Comparison of ENCODE assay signal across 23 cellular contexts in genomic region chr2:99032786-99033185, GRCh38.
DNase-seq lines count a peak whose midpoint lies in the region; ATAC-seq and TF ChIP-seq lines count a peak whose summit lies in the region.
"Had no signal": no experiment of that assay in that cellular context is flagged by ENCODE, and none has a peak within 500 bp of the region (broad histone marks: within the 10 kb centered on the region; RNA-seq: fewer than 3 reads in every experiment).

No MANE protein-coding gene starts in this region.

- H3K4me3 ChIP-seq in breast epithelium (no peak overlapping the region), RWPE2 (ENCODE audit: severe bottlenecking) (no peak overlapping the region), aorta (ENCODE audit: low read length in 2 of 2) (no peak overlapping the region)
- H3K4me3 ChIP-seq: esophagus muscularis mucosa had no signal

- no peak for TF ChIP-seq POLR2A in breast epithelium (IDR thresholded peaks at IDR 0.05)

- DNase-seq in MCF 10A (ENCODE audit: unreplicated experiment), result peak; percentile 46
- DNase-seq in breast epithelium (ENCODE audit: low spot score in 2 of 2), result no peak
- DNase-seq in RWPE2 (ENCODE audit: low spot score), result no peak
- peak; percentile 21 for DNase-seq in foreskin melanocyte
- no peak for DNase-seq in SHP77 (lab: John Stamatoyannopoulos, UW)
- DNase-seq in aorta, result no peak
- DNase-seq: activated CD4-positive, alpha-beta T cell treated with anti-CD3 and anti-CD28 coated beads for 1 hour; activated naive CD8-positive, alpha-beta T cell treated with anti-CD3 and anti-CD28 coated beads, Interleukin-2, amount 10 ng/mL, durations not matched to agents 7 days and 5 days; BE2C; effector CD8-positive, alpha-beta T cell; left colon; naive B cell; NCI-H187 treated with DMSO at 0.1 percent for 48 hours; occipital lobe; retina; SHP77 treated with DMSO at 0.1 percent for 48 hours; stimulated activated CD4-positive, alpha-beta T cell treated with anti-CD3 and anti-CD28 coated beads, Interleukin-12 subunit alpha, Interleukin-12 subunit beta, amount 100 ng/mL, for 4 hours; stimulated activated CD4-positive, alpha-beta T cell treated with anti-CD3 and anti-CD28 coated beads, Interleukin-4, amount 100 ng/mL, for 4 hours; T-cell had no signal

- ATAC-seq in RWPE2 (ENCODE audit: low read depth), result peak; percentile 75
- ATAC-seq in HG02840 (IDR thresholded peaks at IDR 0.05; ENCODE audit: low FRiP score, unreplicated experiment), result no peak
- no peak for ATAC-seq in aorta (ENCODE audit: low FRiP score)
- ATAC-seq in HG02763 (IDR thresholded peaks at IDR 0.05; ENCODE audit: unreplicated experiment), result no peak
- ATAC-seq: left colon, T-cell had no signal

- CTCF ChIA-PET in MCF 10A (lab: Yijun Ruan, JAX), result no interaction called here

- peaks cover 12% of the 10 kb centered on the region for H3K4me1 Mint-ChIP-seq in MCF 10A (ENCODE audit: insufficient read depth, unreplicated experiment)
- H3K4me1 Mint-ChIP-seq: naive B cell, T-cell had no signal

- H3K36me3 ChIP-seq in breast epithelium, result no peaks in the 10 kb centered on the region
- H3K36me3 ChIP-seq in RWPE2 (ENCODE audit: low read depth), result no peaks in the 10 kb centered on the region
- no peaks in the 10 kb centered on the region for H3K36me3 ChIP-seq in aorta (ENCODE audit: control insufficient read depth in 1 of 2, insufficient read depth in 2 of 2, low read length in 1 of 2)
- H3K36me3 ChIP-seq: BE2C, esophagus muscularis mucosa had no signal

- no peak for TF ChIP-seq CTCF in MCF 10A (IDR thresholded peaks at IDR 0.05; ENCODE audit: unreplicated experiment)
- no peak for TF ChIP-seq CTCF in breast epithelium (IDR thresholded peaks at IDR 0.05)
- no peak for TF ChIP-seq CTCF in RWPE2 (IDR thresholded peaks at IDR 0.05; ENCODE audit: poor library complexity, severe bottlenecking)

- WGBS in aorta, 2 donors, result 88 to 90% methylated on average over 6 of the region's 6 CpGs

- POLR2A ChIA-PET in MCF 10A (lab: Yijun Ruan, JAX), result no interaction called here

- no peaks in the 10 kb centered on the region for H3K36me3 Mint-ChIP-seq in MCF 10A (ENCODE audit: insufficient read depth, unreplicated experiment)

- no peak overlapping the region for H3K27ac Mint-ChIP-seq in MCF 10A (ENCODE audit: low read depth, unreplicated experiment)
- H3K27ac Mint-ChIP-seq: activated naive CD8-positive, alpha-beta T cell treated with anti-CD3 and anti-CD28 coated beads, Interleukin-2, amount 10 ng/mL, durations not matched to agents 7 days and 5 days; activated T-helper 2 cell treated with anti-CD3 and anti-CD28 coated beads, Interferon-gamma antibody, Interleukin-2, Interleukin-4, amounts not matched to agents 10 μg/mL and 5 μg/mL and 100 μg/mL, durations not matched to agents 14 hours and 24 hours and 36 hours; naive B cell; T-cell had no signal

- H3K27ac ChIP-seq in breast epithelium (no peak overlapping the region), RWPE2 (ENCODE audit: poor library complexity, severe bottlenecking) (no peak overlapping the region), aorta (ENCODE audit: low read depth in 1 of 2, low read length in 2 of 2) (no peak overlapping the region)
- H3K27ac ChIP-seq: esophagus muscularis mucosa had no signal

- BruUV-seq in MCF 10A (replicated peaks; lab: Mats Ljungman, UMichigan), result no TSS peak

- no peaks in the 10 kb centered on the region for H3K4me1 ChIP-seq in breast epithelium
- H3K4me1 ChIP-seq in RWPE2 (ENCODE audit: insufficient read depth, poor library complexity, severe bottlenecking), result peaks cover 7% of the 10 kb centered on the region
- no peaks in the 10 kb centered on the region for H3K4me1 ChIP-seq in aorta (ENCODE audit: control insufficient read depth in 1 of 2, insufficient read depth in 2 of 2, low read length in 2 of 2)
- H3K4me1 ChIP-seq: BE2C, esophagus muscularis mucosa had no signal

- no peaks in the 10 kb centered on the region for H3K9me3 Mint-ChIP-seq in MCF 10A (ENCODE audit: unreplicated experiment)
- H3K9me3 Mint-ChIP-seq: activated T-helper 2 cell treated with anti-CD3 and anti-CD28 coated beads, Interferon-gamma antibody, Interleukin-2, Interleukin-4, amounts not matched to agents 10 μg/mL and 5 μg/mL and 100 μg/mL, durations not matched to agents 14 hours and 24 hours and 36 hours; T-cell had no signal

- no peak overlapping the region for H3K4me3 Mint-ChIP-seq in MCF 10A (ENCODE audit: unreplicated experiment)
- H3K4me3 Mint-ChIP-seq: activated naive CD8-positive, alpha-beta T cell treated with anti-CD3 and anti-CD28 coated beads, Interleukin-2, amount 10 ng/mL, durations not matched to agents 7 days and 5 days; naive B cell; T-cell had no signal

- H3K27me3 ChIP-seq in breast epithelium, result no peaks in the 10 kb centered on the region
- H3K27me3 ChIP-seq in RWPE2 (ENCODE audit: insufficient read depth, poor library complexity, severe bottlenecking), result no peaks in the 10 kb centered on the region
- no peaks in the 10 kb centered on the region for H3K27me3 ChIP-seq in aorta (ENCODE audit: control insufficient read depth in 1 of 2, insufficient read depth in 2 of 2, low read length in 1 of 2)
- H3K27me3 ChIP-seq: BE2C, esophagus muscularis mucosa had no signal

- intact Hi-C loops in MCF 10A (cut with micrococcal nuclease), result no loop called here
- intact Hi-C loops in breast epithelium (cut with DNase I; ENCODE audit: low total_unique reads), result no loop called here
- intact Hi-C loops in aorta (cut with DNase I), result no loop called here

- no peaks in the 10 kb centered on the region for H3K27me3 Mint-ChIP-seq in MCF 10A (ENCODE audit: insufficient read depth, unreplicated experiment)

- H3K9me3 ChIP-seq in breast epithelium, result no peaks in the 10 kb centered on the region
- no peaks in the 10 kb centered on the region for H3K9me3 ChIP-seq in RWPE2 (ENCODE audit: severe bottlenecking)
- H3K9me3 ChIP-seq in aorta (ENCODE audit: control insufficient read depth, low read length), result peaks cover 2% of the 10 kb centered on the region
- H3K9me3 ChIP-seq: BE2C, esophagus muscularis mucosa had no signal

Comparison
In these comparisons a context has a peak if more than half of its experiments do, and no peak if none do; other contexts are left out.
1. DNase-seq: peak in MCF 10A (single experiment) and foreskin melanocyte (single experiment); none in breast epithelium (0 of 2), RWPE2 (single experiment), SHP77 (0 of 2) and aorta (0 of 2).